16 cellular contexts compared by ENCODE assay signal in genomic region chr21:34793471-34793870, GRCh38.
DNase-seq lines count a peak whose midpoint lies in the region; TF ChIP-seq lines count a peak whose summit lies in the region.
"Had no signal": no experiment of that assay in that cellular context is flagged by ENCODE, and none has a peak within 500 bp of the region (broad histone marks: within the 10 kb centered on the region; RNA-seq: fewer than 3 reads in every experiment).

No MANE protein-coding gene starts in this region.

- peak; percentile 19 for DNase-seq in NCI-H2029 (lab: John Stamatoyannopoulos, UW)
- no peak for DNase-seq in NCI-H2029 treated with DMSO at 0.1 percent for 48 hours (lab: John Stamatoyannopoulos, UW)
- no peak for DNase-seq in endothelial cell (ENCODE audit: low spot score)
- DNase-seq in MG63, result no peak
- no peak for DNase-seq in midbrain (lab: John Stamatoyannopoulos, UW)
- no peak for DNase-seq in chondrocyte (ENCODE audit: low spot score)
- no peak for DNase-seq in tibial nerve (ENCODE audit: low spot score in 2 of 2)
- DNase-seq: CD8-positive, alpha-beta T cell; COR-L47; DMS79; H7; IMR-90 had no signal

- H3K27me3 Mint-ChIP-seq in endothelial cell (ENCODE audit: unreplicated experiment), result no peaks in the 10 kb centered on the region
- no peaks in the 10 kb centered on the region for H3K27me3 Mint-ChIP-seq in chondrocyte (ENCODE audit: low read depth)

- no peak overlapping the region for H3K9ac ChIP-seq in liver (ENCODE audit: low read depth in 1 of 2, low read length in 2 of 2)

- H3K4me3 Mint-ChIP-seq in endothelial cell (ENCODE audit: unreplicated experiment) (no peak overlapping the region), chondrocyte (ENCODE audit: unreplicated experiment) (no peak overlapping the region)
- H3K4me3 Mint-ChIP-seq: CD14-positive monocyte; CD8-positive, alpha-beta T cell had no signal

- H3K27ac Mint-ChIP-seq in endothelial cell (ENCODE audit: unreplicated experiment) (no peak overlapping the region), chondrocyte (ENCODE audit: unreplicated experiment) (no peak overlapping the region)
- H3K27ac Mint-ChIP-seq: CD8-positive, alpha-beta T cell had no signal

- H3K36me3 Mint-ChIP-seq in endothelial cell (ENCODE audit: low read depth, unreplicated experiment), result no peaks in the 10 kb centered on the region
- peaks cover 28% of the 10 kb centered on the region for H3K36me3 Mint-ChIP-seq in chondrocyte (ENCODE audit: low read depth)

- H3K36me3 ChIP-seq in liver (ENCODE audit: control insufficient read depth in 4 of 4, insufficient read depth in 3 of 4, low read depth in 1 of 4, low read length in 3 of 4) (peaks cover 0 to 3% (median 0%) of the 10 kb centered on the region in 4 donors), MG63 (peaks cover 72% of the 10 kb centered on the region), tibial nerve (peaks cover 0 to 46% (median 0%) of the 10 kb centered on the region in 3 donors)

- H3K27me3 ChIP-seq in liver (ENCODE audit: control insufficient read depth in 4 of 4, insufficient read depth in 4 of 4, low read length in 3 of 4), result no peaks in the 10 kb centered on the region
- H3K27me3 ChIP-seq in MG63, result no peaks in the 10 kb centered on the region
- H3K27me3 ChIP-seq in tibial nerve, result no peaks in the 10 kb centered on the region

- H3K27ac ChIP-seq in liver (ENCODE audit: low read depth in 1 of 2, low read length in 2 of 2), result no peak overlapping the region
- no peak overlapping the region for H3K27ac ChIP-seq in tibial nerve
- H3K27ac ChIP-seq: 22Rv1 had no signal

- no peak for TF ChIP-seq EP300 in tibial nerve (IDR thresholded peaks at IDR 0.05)

- peak in 1 of 2 donors; percentile 35 for TF ChIP-seq RAD21 in liver (IDR thresholded peaks at IDR 0.05)

- WGBS in liver, result 74% methylated on average over 6 of the region's 6 CpGs
- WGBS in tibial nerve, 2 donors, result 94 to 98% methylated on average over 6 of the region's 6 CpGs

- H3K4me1 ChIP-seq in liver (ENCODE audit: control insufficient read depth in 4 of 4, insufficient read depth in 4 of 4, low read length in 3 of 4) (peaks cover 12 to 34% (median 25%) of the 10 kb centered on the region in 4 donors), tibial nerve (peaks cover 0 to 32% (median 7%) of the 10 kb centered on the region in 4 donors)

- H3K9me3 Mint-ChIP-seq in endothelial cell (ENCODE audit: unreplicated experiment), result no peaks in the 10 kb centered on the region
- no peaks in the 10 kb centered on the region for H3K9me3 Mint-ChIP-seq in chondrocyte (ENCODE audit: low read depth)
- H3K9me3 Mint-ChIP-seq: CD8-positive, alpha-beta T cell had no signal

- peak; percentile 22 for TF ChIP-seq CTCF in endothelial cell (IDR thresholded peaks at IDR 0.05; ENCODE audit: unreplicated experiment)
- peak; percentile 18 for TF ChIP-seq CTCF in liver (IDR thresholded peaks at IDR 0.05; ENCODE audit: low read depth, low read length, missing input control)
- no peak for TF ChIP-seq CTCF in chondrocyte (IDR thresholded peaks at IDR 0.05)
- no peak for TF ChIP-seq CTCF in tibial nerve (IDR thresholded peaks at IDR 0.05)

- H3K4me3 ChIP-seq in liver (ENCODE audit: low read depth in 1 of 3, low read length in 3 of 3) (no peak overlapping the region), MG63 (no peak overlapping the region), tibial nerve (no peak overlapping the region)
- H3K4me3 ChIP-seq: GM12878 had no signal

- H3K4me1 Mint-ChIP-seq in endothelial cell (ENCODE audit: unreplicated experiment) (no peaks in the 10 kb centered on the region), chondrocyte (ENCODE audit: low read depth) (peaks cover 25% of the 10 kb centered on the region)

- H3K9me3 ChIP-seq in liver (ENCODE audit: control insufficient read depth in 4 of 4, low read length in 3 of 4) (no peaks in the 10 kb centered on the region), MG63 (no peaks in the 10 kb centered on the region), tibial nerve (no peaks in the 10 kb centered on the region)

- no peak for TF ChIP-seq POLR2A in tibial nerve (IDR thresholded peaks at IDR 0.05)

TF ChIP-seq in liver, 16 proteins besides CTCF, POLR2A, EP300 and RAD21:
- TF ChIP-seq, protein P1, sequence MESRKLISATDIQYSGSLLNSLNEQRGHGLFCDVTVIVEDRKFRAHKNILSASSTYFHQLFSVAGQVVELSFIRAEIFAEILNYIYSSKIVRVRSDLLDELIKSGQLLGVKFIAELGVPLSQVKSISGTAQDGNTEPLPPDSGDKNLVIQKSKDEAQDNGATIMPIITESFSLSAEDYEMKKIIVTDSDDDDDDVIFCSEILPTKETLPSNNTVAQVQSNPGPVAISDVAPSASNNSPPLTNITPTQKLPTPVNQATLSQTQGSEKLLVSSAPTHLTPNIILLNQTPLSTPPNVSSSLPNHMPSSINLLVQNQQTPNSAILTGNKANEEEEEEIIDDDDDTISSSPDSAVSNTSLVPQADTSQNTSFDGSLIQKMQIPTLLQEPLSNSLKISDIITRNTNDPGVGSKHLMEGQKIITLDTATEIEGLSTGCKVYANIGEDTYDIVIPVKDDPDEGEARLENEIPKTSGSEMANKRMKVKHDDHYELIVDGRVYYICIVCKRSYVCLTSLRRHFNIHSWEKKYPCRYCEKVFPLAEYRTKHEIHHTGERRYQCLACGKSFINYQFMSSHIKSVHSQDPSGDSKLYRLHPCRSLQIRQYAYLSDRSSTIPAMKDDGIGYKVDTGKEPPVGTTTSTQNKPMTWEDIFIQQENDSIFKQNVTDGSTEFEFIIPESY (IDR thresholded peaks at IDR 0.05), result no peak
- peak in 1 of 2 donors; percentile 24 for TF ChIP-seq HNF4A (conservative IDR thresholded peaks at IDR 0.05)
TF ChIP-seq in liver: peak in this region for 1.

Comparison
In these comparisons a context has a peak if more than half of its experiments do, and no peak if none do; other contexts are left out.
1. CTCF ChIP-seq: peak in endothelial cell (single experiment) and liver (single experiment); none in chondrocyte (single experiment) and tibial nerve (0 of 5).